9 cellular contexts compared by ENCODE assay signal in genomic region chr9:25964239-25964638, GRCh38.
DNase-seq lines count a peak whose midpoint lies in the region; ATAC-seq and TF ChIP-seq lines count a peak whose summit lies in the region.
"Had no signal": no experiment of that assay in that cellular context is flagged by ENCODE, and none has a peak within 500 bp of the region (broad histone marks: within the 10 kb centered on the region; RNA-seq: fewer than 3 reads in every experiment).

No MANE protein-coding gene starts in this region.

- TF ChIP-seq POLR2A in gastroesophageal sphincter (IDR thresholded peaks at IDR 0.05) = no peak

- H3K27ac ChIP-seq in AG04450 (ENCODE audit: low read depth, low read length) (no peak overlapping the region), Karpas-422 (ENCODE audit: low read length) (no peak overlapping the region), SJCRH30 (no peak overlapping the region), gastroesophageal sphincter (no peak overlapping the region)
- H3K27ac ChIP-seq: tibial nerve had no signal

- TF ChIP-seq CTCF in AG04450 (IDR thresholded peaks at IDR 0.05; ENCODE audit: low read depth, low read length) (peak; percentile 69), gastroesophageal sphincter (IDR thresholded peaks at IDR 0.05) (peak in 3 of 4 experiments; percentile 23 to 44 (median 36))

- H3K36me3 ChIP-seq in Karpas-422 (ENCODE audit: insufficient read depth, low read length) (no peaks in the 10 kb centered on the region), SJCRH30 (no peaks in the 10 kb centered on the region), gastroesophageal sphincter (no peaks in the 10 kb centered on the region)
- H3K36me3 ChIP-seq: tibial nerve had no signal

- no peak for TF ChIP-seq EP300 in gastroesophageal sphincter (IDR thresholded peaks at IDR 0.05)

- no peaks in the 10 kb centered on the region for H4K20me1 ChIP-seq in Karpas-422 (ENCODE audit: insufficient read depth, low read depth, low read length)

- no peak overlapping the region for H3K4me2 ChIP-seq in Karpas-422 (ENCODE audit: low read depth, low read length, poor library complexity, severe bottlenecking)

- no peaks in the 10 kb centered on the region for H3K9me3 ChIP-seq in AG04450 (ENCODE audit: control insufficient read depth, insufficient read depth, low read length)
- no peaks in the 10 kb centered on the region for H3K9me3 ChIP-seq in Karpas-422 (ENCODE audit: low read length)
- H3K9me3 ChIP-seq in SJCRH30 (replicated peaks) = no peaks in the 10 kb centered on the region
- peaks cover 0 to 12% (median 0%) of the 10 kb centered on the region in 3 donors for H3K9me3 ChIP-seq in gastroesophageal sphincter

- peak; percentile 21 for DNase-seq in AG04450 (ENCODE audit: low read depth, low spot score)
- DNase-seq in Karpas-422 = peak; percentile 93
- peak; percentile 51 to 82 for DNase-seq in SJCRH30
- peak; percentile 23 for DNase-seq in stimulated activated CD8-positive, alpha-beta memory T cell treated with anti-CD3 and anti-CD28 coated beads, Interleukin-4, amount 100 ng/mL, for 48 hours
- no peak for DNase-seq in activated T-cell treated with anti-CD3 and anti-CD28 coated beads for 4 hours
- DNase-seq in ureter (ENCODE audit: low spot score) = no peak

- CTCF ChIA-PET in AG04450 (lab: Charles Lee) = interaction anchor here (0.6 to 2.4 kb wide), 13 partner anchors 13 to 692 kb away, joined by 3 to 67 read pairs (median 4); no protein-coding TSS in a partner anchor

- H3K4me1 ChIP-seq in Karpas-422 (ENCODE audit: low read length) = no peaks in the 10 kb centered on the region
- no peaks in the 10 kb centered on the region for H3K4me1 ChIP-seq in SJCRH30
- no peaks in the 10 kb centered on the region for H3K4me1 ChIP-seq in gastroesophageal sphincter
- H3K4me1 ChIP-seq: tibial nerve had no signal

- no peak overlapping the region for H3K4me3 ChIP-seq in AG04450 (ENCODE audit: low read depth, low read length)
- H3K4me3 ChIP-seq in Karpas-422 (ENCODE audit: low read length) = no peak overlapping the region
- H3K4me3 ChIP-seq in SJCRH30 = no peak overlapping the region
- H3K4me3 ChIP-seq in gastroesophageal sphincter = no peak overlapping the region
- H3K4me3 ChIP-seq: tibial nerve had no signal

- POLR2A ChIA-PET in AG04450 (lab: Yijun Ruan, JAX) = no interaction called here

- no peaks in the 10 kb centered on the region for H3K79me2 ChIP-seq in Karpas-422 (ENCODE audit: low read length)

- no peaks in the 10 kb centered on the region for H3K9me2 ChIP-seq in Karpas-422 (replicated peaks; ENCODE audit: insufficient read depth, low read length)

- H3K9ac ChIP-seq in Karpas-422 (ENCODE audit: low read length) = no peak overlapping the region

- 0 out of 2 replicates have a peak overlapping the region, but pooled peaks have one; percentile 18 for H2AFZ ChIP-seq in Karpas-422 (ENCODE audit: low read length)

- ATAC-seq in GM18508 (IDR thresholded peaks at IDR 0.05; ENCODE audit: insufficient read depth, unreplicated experiment) (peak; percentile 64), gastroesophageal sphincter (no peak)

- no peaks in the 10 kb centered on the region for H3K27me3 ChIP-seq in AG04450 (ENCODE audit: control insufficient read depth, insufficient read depth, low read length)
- no peaks in the 10 kb centered on the region for H3K27me3 ChIP-seq in Karpas-422 (ENCODE audit: low read length)
- no peaks in the 10 kb centered on the region for H3K27me3 ChIP-seq in SJCRH30
- no peaks in the 10 kb centered on the region for H3K27me3 ChIP-seq in gastroesophageal sphincter
- H3K27me3 ChIP-seq: tibial nerve had no signal

- WGBS in gastroesophageal sphincter (ENCODE audit: low coverage in 1 of 2), 2 donors = 65 to 71% methylated on average over 3 of the region's 3 CpGs

Comparison
In these comparisons a context has a peak if more than half of its experiments do, and no peak if none do; other contexts are left out.
1. DNase-seq: peak in AG04450 (single experiment), Karpas-422 (single experiment), SJCRH30 (2 of 2) and stimulated activated CD8-positive, alpha-beta memory T cell treated with anti-CD3 and anti-CD28 coated beads, Interleukin-4, amount 100 ng/mL, for 48 hours (single experiment); none in activated T-cell treated with anti-CD3 and anti-CD28 coated beads for 4 hours (single experiment) and ureter (single experiment).